11 cellular contexts compared by ENCODE assay signal in the genomic region with DNA sequence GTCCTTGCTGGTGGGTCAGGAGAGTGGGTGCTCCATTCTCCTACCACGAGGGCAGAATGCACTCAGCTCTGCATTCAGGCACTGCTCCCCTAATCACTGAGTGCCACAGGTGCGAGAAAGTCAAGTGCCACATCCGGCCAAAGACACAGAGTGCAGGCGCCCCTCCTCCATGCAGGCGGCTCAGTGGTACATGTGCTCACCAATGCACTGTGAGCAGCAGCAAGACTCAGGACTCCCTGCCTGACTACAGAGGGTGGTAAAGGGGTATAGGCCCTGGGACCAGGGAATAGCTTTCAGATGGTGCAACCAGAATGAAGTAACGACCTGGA. TPM values are rescaled to one million over a fixed set of nuclear protein-coding genes. Genes with fewer than 3 reads are reported as not detected.
DNase-seq lines count a peak whose midpoint lies in the region; ATAC-seq, FAIRE-seq and TF ChIP-seq lines count a peak whose summit lies in the region.
"Had no signal": no experiment of that assay in that cellular context is flagged by ENCODE, and none has a peak within 500 bp of the region (broad histone marks: within the 10 kb centered on the region; RNA-seq: fewer than 3 reads in every experiment).

No MANE protein-coding gene starts in this region.

- H3K36me3 ChIP-seq in stomach: peaks cover 25 to 98% (median 92%) of the 10 kb centered on the region in 4 donors

- H3K4me1 Mint-ChIP-seq in T-helper 17 cell: peaks cover 7% of the 10 kb centered on the region
- H3K4me1 Mint-ChIP-seq in activated T-cell treated with anti-CD3 and anti-CD28 coated beads, Interleukin-2, amount 50 U/mL, for 4 hours (ENCODE audit: low read depth): peaks cover 11% of the 10 kb centered on the region

- H3K4me3 Mint-ChIP-seq in T-helper 17 cell: no peak overlapping the region
- H3K4me3 Mint-ChIP-seq in activated T-cell treated with anti-CD3 and anti-CD28 coated beads, Interleukin-2, amount 50 U/mL, for 4 hours: no peak overlapping the region

- TF ChIP-seq POLR2A in stomach (IDR thresholded peaks at IDR 0.05) (no peak), GM18505 (IDR thresholded peaks at IDR 0.05; ENCODE audit: borderline replicate concordance, extremely low read depth, insufficient read depth, insufficient read length) (no peak), GM12892 (IDR thresholded peaks at IDR 0.05; ENCODE audit: low read depth, low read length) (no peak)

- intact Hi-C loops in stomach (cut with DNase I; ENCODE audit: low total_unique reads): no loop called here

- H3K4me1 ChIP-seq in stomach: peaks cover 0 to 5% (median 4%) of the 10 kb centered on the region in 4 donors

- peaks cover 2% of the 10 kb centered on the region for H3K36me3 Mint-ChIP-seq in T-helper 17 cell (ENCODE audit: low read depth)
- peaks cover 6% of the 10 kb centered on the region for H3K36me3 Mint-ChIP-seq in activated T-cell treated with anti-CD3 and anti-CD28 coated beads, Interleukin-2, amount 50 U/mL, for 4 hours (ENCODE audit: insufficient read depth)

- no peaks in the 10 kb centered on the region for H3K9me3 Mint-ChIP-seq in activated T-cell treated with anti-CD3 and anti-CD28 coated beads, Interleukin-2, amount 50 U/mL, for 4 hours

- no peak overlapping the region for H3K27ac Mint-ChIP-seq in T-helper 17 cell

- FAIRE-seq in GM12892 (lab: Jason Lieb, UNC): no peak

- no peak for TF ChIP-seq CTCF in stomach (IDR thresholded peaks at IDR 0.05)

- H3K27me3 ChIP-seq in stomach: no peaks in the 10 kb centered on the region

- no peak overlapping the region for H3K27ac ChIP-seq in stomach

- TF ChIP-seq EP300 in stomach (IDR thresholded peaks at IDR 0.05): no peak

- no peaks in the 10 kb centered on the region for H3K27me3 Mint-ChIP-seq in T-helper 17 cell
- H3K27me3 Mint-ChIP-seq in activated T-cell treated with anti-CD3 and anti-CD28 coated beads, Interleukin-2, amount 50 U/mL, for 4 hours (ENCODE audit: low read depth): no peaks in the 10 kb centered on the region

- H3K9me3 ChIP-seq in T-helper 17 cell (ENCODE audit: control insufficient read depth, low read length, poor library complexity, severe bottlenecking) (no peaks in the 10 kb centered on the region), stomach (no peaks in the 10 kb centered on the region)

- DNase-seq in T-helper 17 cell (no peak), stomach (peak; percentile 26), COR-L47 (lab: John Stamatoyannopoulos, UW) (no peak), GM12892 (ENCODE audit: insufficient read length) (no peak)
- peak; percentile 37 for DNase-seq in activated T-cell treated with anti-CD3 and anti-CD28 coated beads, Interleukin-2, amount 50 U/mL, for 4 hours
- DNase-seq in stimulated activated CD4-positive, alpha-beta T cell treated with anti-CD3 and anti-CD28 coated beads, Interleukin-12 subunit alpha, Interleukin-12 subunit beta, amount 100 ng/mL, for 24 hours (ENCODE audit: low read depth in 2 of 2): peak; percentile 9 to 27
- DNase-seq: DMS79 treated with DMSO at 0.1 percent for 48 hours, NCI-H2081, SHP77 had no signal

- peak; percentile 86 for ATAC-seq in T-helper 17 cell
- ATAC-seq in activated T-cell treated with anti-CD3 and anti-CD28 coated beads, Interleukin-2, amount 50 U/mL, for 4 hours: peak; percentile 90 to 94
- ATAC-seq in GM18505 (IDR thresholded peaks at IDR 0.05; ENCODE audit: unreplicated experiment): no peak
- ATAC-seq: HCT116 had no signal

- no peak overlapping the region for H3K4me3 ChIP-seq in stomach

- 68 to 82% (median 77%) methylated on average over 6 of the region's 6 CpGs for WGBS in stomach, 5 donors

RNA-seq across cellular contexts. Expression of a gene that starts 32.9 kb away (rescaled TPM):
- total RNA-seq in T-helper 17 cell (1 to 10 TPM; 9.1 to 9.5 TPM), stomach (100 to 1,000 TPM in 2 of 5 donors, 10 to 100 TPM in 3; 28.0 to 150 (median 64.8) TPM)
- total RNA-seq in activated T-cell treated with anti-CD3 and anti-CD28 coated beads, Interleukin-2, amount 50 U/mL, for 4 hours: 10 to 100 TPM; 13.6 to 19.1 (median 13.7) TPM
- polyA plus RNA-seq in stomach: 10 to 100 TPM; 51.9 to 95.5 (median 81.0) TPM
- 14.1 TPM for polyA plus RNA-seq in GM12892 (2012; ENCODE audit: missing spikeins)

RNA-seq across cellular contexts. Expression of a gene that starts 33.3 kb away (rescaled TPM):
- total RNA-seq in T-helper 17 cell (1 to 10 TPM; 6.9 to 8.3 TPM), stomach (10 to 100 TPM in 2 of 5 donors, 1 to 10 TPM in 3; 2.6 to 70.1 (median 7.0) TPM)
- 10 to 100 TPM; 60.6 to 74.0 (median 69.5) TPM for total RNA-seq in activated T-cell treated with anti-CD3 and anti-CD28 coated beads, Interleukin-2, amount 50 U/mL, for 4 hours
- polyA plus RNA-seq in stomach: 1 to 10 TPM; 3.5 to 6.2 (median 3.8) TPM
- polyA plus RNA-seq in GM12892 (2012; ENCODE audit: missing spikeins): 18.3 TPM

Comparison
In these comparisons a context has a peak if more than half of its experiments do, and no peak if none do; other contexts are left out.
1. DNase-seq: peak in activated T-cell treated with anti-CD3 and anti-CD28 coated beads, Interleukin-2, amount 50 U/mL, for 4 hours (single experiment), stimulated activated CD4-positive, alpha-beta T cell treated with anti-CD3 and anti-CD28 coated beads, Interleukin-12 subunit alpha, Interleukin-12 subunit beta, amount 100 ng/mL, for 24 hours (2 of 2) and stomach (single experiment); none in T-helper 17 cell (0 of 3), COR-L47 (single experiment) and GM12892 (single experiment).